In genomic region chr1:106022312-106022902, GRCh38 we compare ENCODE assay signal across 8 cellular contexts.
DNase-seq lines count a peak whose midpoint lies in the region; ATAC-seq and TF ChIP-seq lines count a peak whose summit lies in the region.

No MANE protein-coding gene starts in this region.

- ATAC-seq in GM18868 (IDR thresholded peaks at IDR 0.05; ENCODE audit: unreplicated experiment) = peak; percentile 58
- ATAC-seq in HG03457 (IDR thresholded peaks at IDR 0.05; ENCODE audit: unreplicated experiment) = no peak

- DNase-seq in ACHN (peak; percentile 18), OCI-M1 (lab: John Stamatoyannopoulos, UW) (peak; percentile 51), fibroblast of the aortic adventitia (ENCODE audit: low read depth) (peak; percentile 26), T-helper 1 cell (no peak), DMS79 (lab: John Stamatoyannopoulos, UW) (no peak)
- DNase-seq in stimulated activated CD8-positive, alpha-beta memory T cell treated with anti-CD3 and anti-CD28 coated beads, Interleukin-4, amount 100 ng/mL, for 48 hours = no peak

- peak; percentile 16 for TF ChIP-seq CTCF in fibroblast of the aortic adventitia (IDR thresholded peaks at IDR 0.05; ENCODE audit: insufficient read depth, low read length)

- H3K4me3 ChIP-seq in fibroblast of the aortic adventitia (ENCODE audit: low read depth, low read length) = no peak overlapping the region

- in situ Hi-C loops in ACHN (cut with HindIII; ENCODE audit: low pct_ligation_motif_present, low pct_unique_long_range_greater_than_20kb, low sequenced_read_pairs) = no loop called here

Comparison
In these comparisons a context has a peak if more than half of its experiments do, and no peak if none do; other contexts are left out.
1. DNase-seq: peak in ACHN (single experiment), OCI-M1 (single experiment) and fibroblast of the aortic adventitia (single experiment); none in stimulated activated CD8-positive, alpha-beta memory T cell treated with anti-CD3 and anti-CD28 coated beads, Interleukin-4, amount 100 ng/mL, for 48 hours (single experiment), T-helper 1 cell (0 of 5) and DMS79 (single experiment).